Comparison of ENCODE assay signal across 12 cellular contexts in the genomic region with DNA sequence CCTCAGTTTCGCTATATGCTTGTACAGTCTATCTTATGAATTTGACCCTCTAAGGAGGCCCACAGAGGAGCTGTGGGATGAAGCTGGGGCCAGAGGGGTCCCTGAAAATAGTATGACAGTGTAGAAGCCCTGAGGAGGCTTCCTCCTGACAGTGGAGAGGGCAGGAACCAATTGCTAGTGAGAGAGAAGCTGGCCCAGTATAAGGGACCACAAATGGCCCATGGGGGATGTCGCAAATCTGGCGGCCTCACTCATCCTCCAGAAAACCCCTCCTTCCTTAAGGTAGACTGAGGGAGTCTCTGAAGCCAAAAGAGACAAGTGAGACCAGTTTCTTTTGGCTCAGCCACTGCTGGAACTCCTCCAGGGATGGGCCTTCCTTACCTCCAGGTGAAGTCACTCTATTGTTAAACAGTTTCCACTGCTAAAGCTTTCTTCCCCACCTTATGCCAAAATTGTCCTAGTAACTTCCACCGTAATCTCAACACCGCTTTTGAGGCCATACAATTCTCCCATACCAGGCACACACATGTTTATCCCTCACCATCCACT. TPM values are rescaled to one million over a fixed set of nuclear protein-coding genes. Genes with fewer than 3 reads are reported as not detected.
A peak's percentile ranks its signal among the peaks of the same experiment; 100 is the strongest.
DNase-seq lines count a peak whose midpoint lies in the region; ATAC-seq and TF ChIP-seq lines count a peak whose summit lies in the region.
"Had no signal": no experiment of that assay in that cellular context is flagged by ENCODE, and none has a peak within 500 bp of the region (broad histone marks: within the 10 kb centered on the region; RNA-seq: fewer than 3 reads in every experiment).

No MANE protein-coding gene starts in this region.

- peaks cover 95 to 98% of the 10 kb centered on the region in 2 donors for H3K4me1 ChIP-seq in naive thymus-derived CD4-positive, alpha-beta T cell (ENCODE audit: control insufficient read depth in 2 of 2, insufficient read depth in 2 of 2, low read length in 2 of 2)
- H3K4me1 ChIP-seq in vagina, result peaks cover 100% of the 10 kb centered on the region

- H3K36me3 ChIP-seq in naive thymus-derived CD4-positive, alpha-beta T cell (ENCODE audit: control insufficient read depth in 2 of 3, insufficient read depth in 3 of 3, low read length in 3 of 3), result peaks cover 0 to 6% (median 0%) of the 10 kb centered on the region in 3 experiments
- H3K36me3 ChIP-seq in vagina, result no peaks in the 10 kb centered on the region
- H3K36me3 ChIP-seq: SJCRH30 had no signal

- TF ChIP-seq CTCF in vagina (IDR thresholded peaks at IDR 0.05), result no peak

- no peaks in the 10 kb centered on the region for H3K9me3 ChIP-seq in naive thymus-derived CD4-positive, alpha-beta T cell (ENCODE audit: control insufficient read depth in 2 of 3, low read length in 3 of 3)
- H3K9me3 ChIP-seq in vagina, result no peaks in the 10 kb centered on the region
- H3K9me3 ChIP-seq: SJCRH30 had no signal

- H3K4me3 ChIP-seq in naive thymus-derived CD4-positive, alpha-beta T cell (ENCODE audit: low read length), result peak overlapping the region; percentile 41
- no peak overlapping the region for H3K4me3 ChIP-seq in vagina
- H3K4me3 ChIP-seq: SJCRH30 had no signal

- no peaks in the 10 kb centered on the region for H3K36me3 Mint-ChIP-seq in stimulated activated naive CD8-positive, alpha-beta T cell treated with anti-CD3 and anti-CD28 coated beads, Interleukin-15, Interleukin-2, amounts not matched to agents 100 ng/mL and 50 ng/mL, for 24 hours (ENCODE audit: low read depth)
- peaks cover 18% of the 10 kb centered on the region for H3K36me3 Mint-ChIP-seq in activated naive CD8-positive, alpha-beta T cell treated with anti-CD3 and anti-CD28 coated beads for 36 hours
- H3K36me3 Mint-ChIP-seq in naive thymus-derived CD4-positive, alpha-beta T cell, result peaks cover 7 to 37% (median 17%) of the 10 kb centered on the region in 5 donors

- CTCF ChIA-PET in naive thymus-derived CD4-positive, alpha-beta T cell (lab: Charles Lee), result interaction anchor here (0.6 to 12.2 kb wide), 5 partner anchors 17 to 897 kb away, joined by 3 to 74 read pairs (median 3); partner anchors contain the start of gene CASTOR1

- peaks cover 98% of the 10 kb centered on the region for H3K4me1 Mint-ChIP-seq in stimulated activated naive CD8-positive, alpha-beta T cell treated with anti-CD3 and anti-CD28 coated beads, Interleukin-15, Interleukin-2, amounts not matched to agents 100 ng/mL and 50 ng/mL, for 24 hours (ENCODE audit: low read depth)
- peaks cover 97% of the 10 kb centered on the region for H3K4me1 Mint-ChIP-seq in activated naive CD8-positive, alpha-beta T cell treated with anti-CD3 and anti-CD28 coated beads for 36 hours
- H3K4me1 Mint-ChIP-seq in naive thymus-derived CD4-positive, alpha-beta T cell, result peaks cover 88 to 100% (median 97%) of the 10 kb centered on the region in 7 donors

- H3K27me3 Mint-ChIP-seq in stimulated activated naive CD8-positive, alpha-beta T cell treated with anti-CD3 and anti-CD28 coated beads, Interleukin-15, Interleukin-2, amounts not matched to agents 100 ng/mL and 50 ng/mL, for 24 hours, result no peaks in the 10 kb centered on the region
- no peaks in the 10 kb centered on the region for H3K27me3 Mint-ChIP-seq in activated naive CD8-positive, alpha-beta T cell treated with anti-CD3 and anti-CD28 coated beads for 36 hours
- no peaks in the 10 kb centered on the region for H3K27me3 Mint-ChIP-seq in naive thymus-derived CD4-positive, alpha-beta T cell

- POLR2A ChIA-PET in naive thymus-derived CD4-positive, alpha-beta T cell (lab: Charles Lee), result interaction anchor here (0.5 to 48.9 kb wide), 8 partner anchors 6 to 633 kb away, joined by 3 to 1265 read pairs (median 6); partner anchors contain the start of genes ASCC2, CASTOR1, CCDC157 and SF3A1

- no peaks in the 10 kb centered on the region for H3K27me3 ChIP-seq in naive thymus-derived CD4-positive, alpha-beta T cell (ENCODE audit: control insufficient read depth in 2 of 2, insufficient read depth in 2 of 2, low read length in 2 of 2)
- H3K27me3 ChIP-seq in vagina, result no peaks in the 10 kb centered on the region
- H3K27me3 ChIP-seq: SJCRH30 had no signal

- no peak for TF ChIP-seq POLR2A in vagina (IDR thresholded peaks at IDR 0.05)

- H3K27ac Mint-ChIP-seq in stimulated activated naive CD8-positive, alpha-beta T cell treated with anti-CD3 and anti-CD28 coated beads, Interleukin-15, Interleukin-2, amounts not matched to agents 100 ng/mL and 50 ng/mL, for 24 hours, result peak overlapping the region; percentile 78
- peak overlapping the region; percentile 96 for H3K27ac Mint-ChIP-seq in activated naive CD8-positive, alpha-beta T cell treated with anti-CD3 and anti-CD28 coated beads for 36 hours
- H3K27ac Mint-ChIP-seq in naive thymus-derived CD4-positive, alpha-beta T cell, result peak overlapping the region; percentile 87 to 99 (median 97)

- intact Hi-C loops in naive thymus-derived CD4-positive, alpha-beta T cell (cut with micrococcal nuclease), result loop anchor here (5.0 kb wide), 2 partner anchors 115 to 285 kb away; partner anchors contain the start of gene PES1 (in 1 of the 2)
- intact Hi-C loops in vagina (cut with DNase I), result no loop called here

- DNase-seq in stimulated activated naive CD8-positive, alpha-beta T cell treated with anti-CD3 and anti-CD28 coated beads, Interleukin-15, Interleukin-2, amounts not matched to agents 100 U/mL and 50 U/mL, for 24 hours, result no peak
- no peak for DNase-seq in activated naive CD8-positive, alpha-beta T cell treated with anti-CD3 and anti-CD28 coated beads for 36 hours
- no peak for DNase-seq in naive thymus-derived CD4-positive, alpha-beta T cell
- DNase-seq in vagina (ENCODE audit: extremely low spot score in 2 of 2) (no peak), NOMO-1 treated with DMSO at 0.1 percent for 48 hours (lab: John Stamatoyannopoulos, UW; ENCODE audit: unreplicated experiment) (no peak), cerebellar nuclear complex (lab: John Stamatoyannopoulos, UW) (no peak)
- DNase-seq: foreskin fibroblast, mesendoderm, NCI-H345, SJCRH30 had no signal

- no peak for ATAC-seq in stimulated activated naive CD8-positive, alpha-beta T cell treated with anti-CD3 and anti-CD28 coated beads, Interleukin-15, Interleukin-2, amounts not matched to agents 100 U/mL and 50 U/mL, for 24 hours
- no peak for ATAC-seq in naive thymus-derived CD4-positive, alpha-beta T cell
- ATAC-seq in GM21423 (IDR thresholded peaks at IDR 0.05; ENCODE audit: unreplicated experiment), result no peak

- no peaks in the 10 kb centered on the region for H3K9me3 Mint-ChIP-seq in stimulated activated naive CD8-positive, alpha-beta T cell treated with anti-CD3 and anti-CD28 coated beads, Interleukin-15, Interleukin-2, amounts not matched to agents 100 ng/mL and 50 ng/mL, for 24 hours
- H3K9me3 Mint-ChIP-seq in activated naive CD8-positive, alpha-beta T cell treated with anti-CD3 and anti-CD28 coated beads for 36 hours, result no peaks in the 10 kb centered on the region
- H3K9me3 Mint-ChIP-seq in naive thymus-derived CD4-positive, alpha-beta T cell, result peaks cover 0 to 1% (median 0%) of the 10 kb centered on the region in 11 donors

- H3K27ac ChIP-seq in naive thymus-derived CD4-positive, alpha-beta T cell (ENCODE audit: low read depth, low read length), result peak overlapping the region; percentile 75
- H3K27ac ChIP-seq in vagina, result peak overlapping the region; percentile 75
- H3K27ac ChIP-seq: SJCRH30 had no signal

- peak overlapping the region; percentile 70 for H3K4me3 Mint-ChIP-seq in stimulated activated naive CD8-positive, alpha-beta T cell treated with anti-CD3 and anti-CD28 coated beads, Interleukin-15, Interleukin-2, amounts not matched to agents 100 ng/mL and 50 ng/mL, for 24 hours
- peak overlapping the region; percentile 18 for H3K4me3 Mint-ChIP-seq in activated naive CD8-positive, alpha-beta T cell treated with anti-CD3 and anti-CD28 coated beads for 36 hours
- peak overlapping the region; percentile 69 to 97 (median 84) for H3K4me3 Mint-ChIP-seq in naive thymus-derived CD4-positive, alpha-beta T cell

RNA-seq across cellular contexts. Expression of gene CASTOR1, which starts 17.8 kb away (rescaled TPM):
- total RNA-seq in activated naive CD8-positive, alpha-beta T cell treated with anti-CD3 and anti-CD28 coated beads for 36 hours, result 1 to 10 TPM; 2.8 to 3.5 TPM
- 10 to 100 TPM; 12.4 to 21.3 (median 17.9) TPM for total RNA-seq in naive thymus-derived CD4-positive, alpha-beta T cell
- 10 to 100 TPM; 19.0 to 43.0 TPM for polyA plus RNA-seq in naive thymus-derived CD4-positive, alpha-beta T cell
- total RNA-seq in vagina, result 51.8 TPM

RNA-seq across cellular contexts. Expression of gene TBC1D10A, which starts 19.6 kb away (rescaled TPM):
- 10 to 100 TPM; 13.0 to 14.4 TPM for total RNA-seq in activated naive CD8-positive, alpha-beta T cell treated with anti-CD3 and anti-CD28 coated beads for 36 hours
- total RNA-seq in naive thymus-derived CD4-positive, alpha-beta T cell, result 10 to 100 TPM; 47.2 to 73.8 (median 70.9) TPM
- polyA plus RNA-seq in naive thymus-derived CD4-positive, alpha-beta T cell, result 10 to 100 TPM; 62.6 to 84.7 TPM
- 51.3 TPM for total RNA-seq in vagina

RNA-seq across cellular contexts. Expression of gene OSM, which starts 40.4 kb away (rescaled TPM):
- 10 to 100 TPM; 47.9 to 50.7 TPM for total RNA-seq in activated naive CD8-positive, alpha-beta T cell treated with anti-CD3 and anti-CD28 coated beads for 36 hours
- total RNA-seq in naive thymus-derived CD4-positive, alpha-beta T cell, result 100 to 1,000 TPM in 1 of 5 experiments, 10 to 100 TPM in 2, 1 to 10 TPM in 1, under 1 TPM in 1; 0.49 to 158 (median 46.0) TPM
- polyA plus RNA-seq in naive thymus-derived CD4-positive, alpha-beta T cell, result 1 to 10 TPM; 2.0 to 6.3 TPM
- total RNA-seq in vagina, result not detected
- total RNA-seq: SJCRH30 had no signal

RNA-seq across cellular contexts. Expression of gene SF3A1, which starts 49.6 kb away (rescaled TPM):
- total RNA-seq in activated naive CD8-positive, alpha-beta T cell treated with anti-CD3 and anti-CD28 coated beads for 36 hours, result 100 to 1,000 TPM; 243 to 244 TPM
- 100 to 1,000 TPM; 267 to 341 (median 284) TPM for total RNA-seq in naive thymus-derived CD4-positive, alpha-beta T cell
- polyA plus RNA-seq in naive thymus-derived CD4-positive, alpha-beta T cell, result 100 to 1,000 TPM in 1 of 2 donors, 10 to 100 TPM in 1; 83.2 to 115 TPM
- 78.3 TPM for total RNA-seq in vagina

RNA-seq across cellular contexts. Expression of gene CCDC157, which starts 49.7 kb away (rescaled TPM):
- total RNA-seq in activated naive CD8-positive, alpha-beta T cell treated with anti-CD3 and anti-CD28 coated beads for 36 hours, result 1 to 10 TPM; 2.5 to 2.6 TPM
- total RNA-seq in naive thymus-derived CD4-positive, alpha-beta T cell, result 1 to 10 TPM; 1.8 to 6.9 (median 3.2) TPM
- 1 to 10 TPM; 1.4 to 2.1 TPM for polyA plus RNA-seq in naive thymus-derived CD4-positive, alpha-beta T cell
- 4.2 TPM for total RNA-seq in vagina

Comparison
In these comparisons a context has a peak if more than half of its experiments do, and no peak if none do; other contexts are left out.
1. H3K4me3 Mint-ChIP-seq: peak in every context shown above with its lines; median percentile 84 in naive thymus-derived CD4-positive, alpha-beta T cell; 70 in stimulated activated naive CD8-positive, alpha-beta T cell treated with anti-CD3 and anti-CD28 coated beads, Interleukin-15, Interleukin-2, amounts not matched to agents 100 ng/mL and 50 ng/mL, for 24 hours; 18 in activated naive CD8-positive, alpha-beta T cell treated with anti-CD3 and anti-CD28 coated beads for 36 hours.